ENCODE assay signal across 8 cellular contexts in the genomic region with DNA sequence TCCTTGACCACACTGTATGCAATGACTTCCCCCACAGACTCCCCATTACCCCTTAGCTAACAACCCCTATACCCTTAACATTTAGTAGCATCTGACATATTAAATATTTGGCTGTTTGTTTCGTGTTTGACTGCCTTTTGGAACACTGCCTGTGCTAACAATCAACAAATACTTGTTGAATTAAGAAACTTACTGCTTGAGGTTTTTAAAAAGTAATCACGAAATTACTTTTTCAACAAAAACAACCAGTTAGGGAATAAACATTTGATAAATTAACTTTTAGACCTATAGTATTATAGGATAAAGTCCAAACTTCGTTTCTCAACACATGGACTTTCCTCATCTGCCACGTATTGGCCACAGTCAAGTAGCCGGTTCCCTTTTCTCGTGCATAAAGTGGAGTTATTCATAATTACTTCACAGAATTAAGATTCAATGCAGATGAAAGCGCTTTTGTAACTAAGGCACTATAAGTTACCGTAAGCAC. TPM values are rescaled to one million over a fixed set of nuclear protein-coding genes. Genes with fewer than 3 reads are reported as not detected.
A peak's percentile ranks its signal among the peaks of the same experiment; 100 is the strongest.
DNase-seq lines count a peak whose midpoint lies in the region; ATAC-seq, FAIRE-seq and TF ChIP-seq lines count a peak whose summit lies in the region.

No MANE protein-coding gene starts in this region.

- TF ChIP-seq POLR2A in HepG2 (IDR thresholded peaks at IDR 0.05; ENCODE audit: insufficient read depth in 1 of 2, low read depth in 2 of 2, low read length in 2 of 2) (no peak), vagina (IDR thresholded peaks at IDR 0.05) (no peak)

- no peaks in the 10 kb centered on the region for H4K20me1 ChIP-seq in HepG2 (ENCODE audit: insufficient read depth, low read length)

- H3K27ac ChIP-seq in HepG2 (ENCODE audit: extremely low read length, insufficient read depth, low read length) (no peak overlapping the region), vagina (peak overlapping the region; percentile 76)

- POLR2A ChIA-PET in activated CD8-positive, alpha-beta T cell treated with anti-CD3 and anti-CD28 coated beads for 36 hours (lab: Charles Lee): interaction anchor here (1.0 kb wide), 1 partner anchor 10 kb away, joined by 3 read pairs; no protein-coding TSS in a partner anchor
- POLR2A ChIA-PET in HepG2 (lab: Yijun Ruan, JAX): interaction anchor here (0.9 to 2.0 kb wide), 8 partner anchors 24 to 233 kb away, joined by 3 to 19 read pairs (median 4); partner anchors contain the start of genes CLGN, SCOC and TBC1D9

- no peak for TF ChIP-seq RAD21 in HepG2 (CRISPR knock-in tag; IDR thresholded peaks at IDR 0.05)

- CTCF ChIA-PET in activated CD8-positive, alpha-beta T cell treated with anti-CD3 and anti-CD28 coated beads for 36 hours (lab: Charles Lee): interaction anchor here (0.8 to 2.1 kb wide), 10 partner anchors 10 to 163 kb away, joined by 3 to 13 read pairs (median 4); partner anchors contain the start of gene CLGN
- CTCF ChIA-PET in HepG2 (lab: Yijun Ruan, JAX; ENCODE audit: low intra/inter-chr PET ratio, low total read pairs): no interaction called here

- H3K27ac Mint-ChIP-seq in activated CD8-positive, alpha-beta T cell treated with anti-CD3 and anti-CD28 coated beads for 36 hours: no peak overlapping the region

- 2% methylated on average over 8 of the region's 8 CpGs for WGBS in HepG2 (ENCODE audit: low lambda C conversion rate)

- peak overlapping the region; percentile 82 for H2AFZ ChIP-seq in HepG2 (ENCODE audit: low read length)

- no peak for TF ChIP-seq CTCF in activated CD8-positive, alpha-beta T cell treated with anti-CD3 and anti-CD28 coated beads for 36 hours (IDR thresholded peaks at IDR 0.05)
- TF ChIP-seq CTCF in HepG2 (CRISPR knock-in tag; IDR thresholded peaks at IDR 0.05) (no peak), vagina (IDR thresholded peaks at IDR 0.05) (no peak)

- in situ Hi-C loops in HepG2 (cut with HindIII; ENCODE audit: extremely low pct_ligation_motif_present, low pct_unique_long_range_greater_than_20kb): loop anchor here (5.0 kb wide), 1 partner anchor 114 kb away; no protein-coding TSS in a partner anchor

- peaks cover 13% of the 10 kb centered on the region for H3K79me2 ChIP-seq in HepG2 (ENCODE audit: insufficient read depth, low read length)

- TF ChIP-seq EP300 in HepG2 (IDR thresholded peaks at IDR 0.05; ENCODE audit: low read depth in 2 of 2, low read length in 2 of 2) (no peak), HepG2 (CRISPR knock-in tag; IDR thresholded peaks at IDR 0.05; ENCODE audit: borderline replicate concordance) (no peak)

- H3K4me2 ChIP-seq in HepG2 (ENCODE audit: low read depth, low read length): peak overlapping the region; percentile 85

- intact Hi-C loops in activated CD8-positive, alpha-beta T cell treated with anti-CD3 and anti-CD28 coated beads for 36 hours (cut with micrococcal nuclease): no loop called here
- intact Hi-C loops in HepG2 (cut with micrococcal nuclease; ENCODE audit: unreplicated experiment) (loop anchor here (1.0 to 10.0 kb wide), 3 partner anchors 87 to 329 kb away; partner anchors contain the start of gene TBC1D9), vagina (cut with DNase I) (loop anchor here (10.0 kb wide), 1 partner anchor 149 kb away; the partner anchor contains the start of gene SCOC)

- BruUV-seq in HepG2 (replicated peaks; lab: Mats Ljungman, UMichigan): no TSS peak

- H3K9me3 Mint-ChIP-seq in activated CD8-positive, alpha-beta T cell treated with anti-CD3 and anti-CD28 coated beads for 36 hours: no peaks in the 10 kb centered on the region

- peaks cover 15% of the 10 kb centered on the region for H3K4me1 Mint-ChIP-seq in activated CD8-positive, alpha-beta T cell treated with anti-CD3 and anti-CD28 coated beads for 36 hours (ENCODE audit: low read depth)

- no peaks in the 10 kb centered on the region for H3K27me3 Mint-ChIP-seq in activated CD8-positive, alpha-beta T cell treated with anti-CD3 and anti-CD28 coated beads for 36 hours

- H3K36me3 Mint-ChIP-seq in activated CD8-positive, alpha-beta T cell treated with anti-CD3 and anti-CD28 coated beads for 36 hours (ENCODE audit: low read depth): peaks cover 7% of the 10 kb centered on the region

- H3K4me1 ChIP-seq in HepG2 (ENCODE audit: insufficient read depth, low read length) (peaks cover 21% of the 10 kb centered on the region), vagina (peaks cover 20% of the 10 kb centered on the region)

- H3K36me3 ChIP-seq in HepG2 (replicated peaks in 1 of 2; ENCODE audit: control insufficient read depth in 1 of 2, insufficient read depth in 2 of 2, low read length in 2 of 2) (peaks cover 0 to 7% of the 10 kb centered on the region in 2 experiments; a peak in 1 of 5 replicates), vagina (peaks cover 0 to 6% of the 10 kb centered on the region in 2 donors)

- H3K4me3 Mint-ChIP-seq in activated CD8-positive, alpha-beta T cell treated with anti-CD3 and anti-CD28 coated beads for 36 hours: peak overlapping the region; percentile 91

- H3K9me3 ChIP-seq in HepG2 (ENCODE audit: low read length): no peaks in the 10 kb centered on the region
- H3K9me3 ChIP-seq in vagina: no peaks in the 10 kb centered on the region

- H3K27me3 ChIP-seq in HepG2 (ENCODE audit: control insufficient read depth in 1 of 2, insufficient read depth in 2 of 2, low read length in 2 of 2) (peaks cover 0 to 3% of the 10 kb centered on the region in 2 experiments; a peak in 1 of 5 replicates), vagina (no peaks in the 10 kb centered on the region)

- DNase-seq in activated CD8-positive, alpha-beta T cell treated with anti-CD3 and anti-CD28 coated beads for 36 hours: no peak
- DNase-seq in HepG2 (ENCODE audit: low spot score): no peak
- no peak for DNase-seq in vagina (ENCODE audit: extremely low spot score in 2 of 2)
- no peak for DNase-seq in amygdala (lab: John Stamatoyannopoulos, UW)
- DNase-seq in C1 segment of cervical spinal cord (lab: John Stamatoyannopoulos, UW): no peak
- no peak for DNase-seq in HPDE6-E6E7 (ENCODE audit: extremely low spot score)

- ATAC-seq in GM18868 (IDR thresholded peaks at IDR 0.05; ENCODE audit: unreplicated experiment) (peak; percentile 17), HG02852 (IDR thresholded peaks at IDR 0.05; ENCODE audit: unreplicated experiment) (peak; percentile 12), HepG2 (no peak; the same call in 2 of the 3 replicates)
- ATAC-seq in activated CD8-positive, alpha-beta T cell treated with anti-CD3 and anti-CD28 coated beads for 36 hours: peak; percentile 2

- H3K4me3 ChIP-seq in HepG2 (replicated peaks in 1 of 3; ENCODE audit: insufficient read depth in 1 of 3, low read depth in 2 of 3, low read length in 3 of 3): peak overlapping the region; percentile 21 to 84 (median 29); a peak in 3 of 6 replicates
- peak overlapping the region; percentile 92 to 96 for H3K4me3 ChIP-seq in vagina

- peak overlapping the region; percentile 12; the same call in 1 of the 2 replicates for H3K9ac ChIP-seq in HepG2 (ENCODE audit: insufficient read depth, low read depth, low read length)

- FAIRE-seq in HepG2 (lab: Jason Lieb, UNC): no peak

RNA-seq across cellular contexts. Expression of gene ELMOD2, which starts 0.6 kb away (rescaled TPM):
- 10 to 100 TPM; 11.9 to 15.8 TPM for total RNA-seq in activated CD8-positive, alpha-beta T cell treated with anti-CD3 and anti-CD28 coated beads for 36 hours
- total RNA-seq in HepG2 (2016; rRNA removed; fragmentation: Illumina TruSeq; extraction: Trizol): 25.4 and 38.1 TPM in 2 replicates
- total RNA-seq in HepG2 (2016; cell fraction: cytosol; rRNA removed; fragmentation: Illumina TruSeq; extraction: Trizol; ENCODE audit: low read depth): 4.5 and 6.1 TPM in 2 replicates
- 25.6 and 38.0 TPM in 2 replicates for total RNA-seq in HepG2 (2016; cell fraction: insoluble cytoplasmic fraction; rRNA removed; fragmentation: Illumina TruSeq; extraction: Trizol)
- 6.2 and 7.0 TPM in 2 replicates for total RNA-seq in HepG2 (2016; cell fraction: membrane; rRNA removed; fragmentation: Illumina TruSeq; extraction: Trizol)
- 62.0 and 64.3 TPM in 2 replicates for total RNA-seq in HepG2 (2016; cell fraction: nucleus; rRNA removed; fragmentation: Illumina TruSeq; extraction: Trizol)
- 10.2 and 10.9 TPM in 2 replicates for polyA plus RNA-seq in HepG2 (2011; rRNA removed)
- 4.1 and 7.0 TPM in 2 replicates for polyA plus RNA-seq in HepG2 (2011; cell fraction: cytosol; rRNA removed)
- 7.7 and 10.6 TPM in 2 replicates for polyA plus RNA-seq in HepG2 (2011; cell fraction: nucleus; rRNA removed)
- 16.2 and 19.1 TPM in 2 replicates for polyA plus RNA-seq in HepG2 (2012)
- polyA plus RNA-seq in HepG2 (2016; cell fraction: cytosol; fragmentation: Illumina TruSeq; extraction: Trizol; ENCODE audit: low read depth): 2.6 and 3.1 TPM in 2 replicates
- 14.6 and 17.8 TPM in 2 replicates for polyA plus RNA-seq in HepG2 (2016; cell fraction: insoluble cytoplasmic fraction; fragmentation: Illumina TruSeq; extraction: Trizol; ENCODE audit: low read depth)
- 2.1 and 3.1 TPM in 2 replicates for polyA plus RNA-seq in HepG2 (2016; cell fraction: membrane; fragmentation: Illumina TruSeq; extraction: Trizol; ENCODE audit: low read depth)
- polyA plus RNA-seq in HepG2 (2016; cell fraction: nucleus; fragmentation: Illumina TruSeq; extraction: Trizol; ENCODE audit: insufficient read depth, low read depth): 40.8 and 45.2 TPM in 2 replicates
- polyA minus RNA-seq in HepG2 (2011; rRNA and poly(A)+ RNA removed; ENCODE audit: low replicate concordance): 2.9 and 9.1 TPM in 2 replicates
- polyA minus RNA-seq in HepG2 (2011; cell fraction: cytosol; rRNA and poly(A)+ RNA removed): 12.0 and 14.2 TPM in 2 replicates
- 58.1 and 66.7 TPM in 2 replicates for polyA minus RNA-seq in HepG2 (2011; cell fraction: nucleus; rRNA and poly(A)+ RNA removed)
- total RNA-seq in vagina: 15.7 TPM

RNA-seq across cellular contexts. Expression of gene MGAT4D, which starts 25.3 kb away (rescaled TPM):
- total RNA-seq in activated CD8-positive, alpha-beta T cell treated with anti-CD3 and anti-CD28 coated beads for 36 hours: not detected
- total RNA-seq in HepG2 (2016; rRNA removed; fragmentation: Illumina TruSeq; extraction: Trizol) (not detected in 2 replicates), vagina (not detected)
- total RNA-seq in HepG2 (2016; cell fraction: cytosol; rRNA removed; fragmentation: Illumina TruSeq; extraction: Trizol; ENCODE audit: low read depth): not detected in 2 replicates
- not detected in 2 replicates for total RNA-seq in HepG2 (2016; cell fraction: insoluble cytoplasmic fraction; rRNA removed; fragmentation: Illumina TruSeq; extraction: Trizol)
- not detected in 2 replicates for total RNA-seq in HepG2 (2016; cell fraction: membrane; rRNA removed; fragmentation: Illumina TruSeq; extraction: Trizol)
- not detected in 2 replicates for total RNA-seq in HepG2 (2016; cell fraction: nucleus; rRNA removed; fragmentation: Illumina TruSeq; extraction: Trizol)
- not detected in 2 replicates for polyA plus RNA-seq in HepG2 (2011; rRNA removed)
- not detected in 2 replicates for polyA plus RNA-seq in HepG2 (2011; cell fraction: cytosol; rRNA removed)
- not detected in 2 replicates for polyA plus RNA-seq in HepG2 (2011; cell fraction: nucleus; rRNA removed)
- polyA plus RNA-seq in HepG2 (2012): not detected in 2 replicates
- not detected in 2 replicates for polyA plus RNA-seq in HepG2 (2016; cell fraction: cytosol; fragmentation: Illumina TruSeq; extraction: Trizol; ENCODE audit: low read depth)
- polyA plus RNA-seq in HepG2 (2016; cell fraction: insoluble cytoplasmic fraction; fragmentation: Illumina TruSeq; extraction: Trizol; ENCODE audit: low read depth): not detected in 2 replicates
- polyA plus RNA-seq in HepG2 (2016; cell fraction: membrane; fragmentation: Illumina TruSeq; extraction: Trizol; ENCODE audit: low read depth): not detected in 2 replicates
- polyA plus RNA-seq in HepG2 (2016; cell fraction: nucleus; fragmentation: Illumina TruSeq; extraction: Trizol; ENCODE audit: insufficient read depth, low read depth): not detected in 2 replicates
- polyA minus RNA-seq in HepG2 (2011; rRNA and poly(A)+ RNA removed; ENCODE audit: low replicate concordance): not detected in 2 replicates
- polyA minus RNA-seq in HepG2 (2011; cell fraction: cytosol; rRNA and poly(A)+ RNA removed): not detected in 2 replicates
- not detected in 2 replicates for polyA minus RNA-seq in HepG2 (2011; cell fraction: nucleus; rRNA and poly(A)+ RNA removed)

RNA-seq across cellular contexts. Expression of gene UCP1, which starts 45.3 kb away (rescaled TPM):
- total RNA-seq in activated CD8-positive, alpha-beta T cell treated with anti-CD3 and anti-CD28 coated beads for 36 hours: not detected
- total RNA-seq in HepG2 (2016; rRNA removed; fragmentation: Illumina TruSeq; extraction: Trizol): 0.11 TPM in 1 of 2 replicates, not detected in the other
- total RNA-seq in HepG2 (2016; cell fraction: cytosol; rRNA removed; fragmentation: Illumina TruSeq; extraction: Trizol; ENCODE audit: low read depth): not detected in 2 replicates
- total RNA-seq in HepG2 (2016; cell fraction: insoluble cytoplasmic fraction; rRNA removed; fragmentation: Illumina TruSeq; extraction: Trizol): 0.09 and 0.21 TPM in 2 replicates
- not detected in 2 replicates for total RNA-seq in HepG2 (2016; cell fraction: membrane; rRNA removed; fragmentation: Illumina TruSeq; extraction: Trizol)
- total RNA-seq in HepG2 (2016; cell fraction: nucleus; rRNA removed; fragmentation: Illumina TruSeq; extraction: Trizol): not detected in 2 replicates
- polyA plus RNA-seq in HepG2 (2011; rRNA removed): 0.04 and 0.11 TPM in 2 replicates
- polyA plus RNA-seq in HepG2 (2011; cell fraction: cytosol; rRNA removed): 0.03 TPM in 1 of 2 replicates, not detected in the other
- 0.09 TPM in 1 of 2 replicates, not detected in the other for polyA plus RNA-seq in HepG2 (2011; cell fraction: nucleus; rRNA removed)
- 0.21 TPM in 1 of 2 replicates, not detected in the other for polyA plus RNA-seq in HepG2 (2012)
- not detected in 2 replicates for polyA plus RNA-seq in HepG2 (2016; cell fraction: cytosol; fragmentation: Illumina TruSeq; extraction: Trizol; ENCODE audit: low read depth)
- polyA plus RNA-seq in HepG2 (2016; cell fraction: insoluble cytoplasmic fraction; fragmentation: Illumina TruSeq; extraction: Trizol; ENCODE audit: low read depth): not detected in 2 replicates
- not detected in 2 replicates for polyA plus RNA-seq in HepG2 (2016; cell fraction: membrane; fragmentation: Illumina TruSeq; extraction: Trizol; ENCODE audit: low read depth)
- polyA plus RNA-seq in HepG2 (2016; cell fraction: nucleus; fragmentation: Illumina TruSeq; extraction: Trizol; ENCODE audit: insufficient read depth, low read depth): not detected in 2 replicates
- polyA minus RNA-seq in HepG2 (2011; rRNA and poly(A)+ RNA removed; ENCODE audit: low replicate concordance): not detected in 2 replicates
- polyA minus RNA-seq in HepG2 (2011; cell fraction: cytosol; rRNA and poly(A)+ RNA removed): not detected in 2 replicates
- polyA minus RNA-seq in HepG2 (2011; cell fraction: nucleus; rRNA and poly(A)+ RNA removed): 0.52 TPM in 1 of 2 replicates, not detected in the other
- total RNA-seq in vagina: not detected
